Comparison of ENCODE assay signal across 24 cellular contexts in the genomic region with DNA sequence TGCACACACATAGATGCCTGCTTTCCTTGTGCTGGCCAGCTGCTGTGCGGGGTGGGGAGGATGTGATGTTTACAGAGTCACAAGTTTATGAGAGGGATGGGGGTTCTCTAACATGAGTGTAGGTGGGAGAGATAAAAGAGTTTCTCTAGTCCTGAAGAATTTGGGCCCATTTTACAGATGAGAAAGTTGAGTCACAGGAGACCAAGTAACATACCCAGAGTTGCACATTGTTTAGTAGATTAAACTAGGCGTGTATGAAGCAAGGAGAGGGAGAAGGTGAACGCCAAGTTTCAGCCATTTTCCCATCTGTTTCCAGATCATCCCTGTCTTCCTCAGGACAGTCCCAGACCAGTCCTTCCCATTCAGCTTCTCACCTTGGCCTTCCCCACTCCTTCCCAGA.
"Had no signal": no experiment of that assay in that cellular context is flagged by ENCODE, and none has a peak within 500 bp of the region (broad histone marks: within the 10 kb centered on the region; RNA-seq: fewer than 3 reads in every experiment).

No MANE protein-coding gene starts in this region.

- H3K9me3 ChIP-seq: gastrocnemius medialis, heart left ventricle, left lung, psoas muscle, spleen, testis, tibial artery had no signal

- H3K27ac Mint-ChIP-seq: naive thymus-derived CD8-positive, alpha-beta T cell; stimulated activated memory B cell treated with anti-CD40 and anti-IgM and Interleukin-4, amounts not matched to agents 10 μg/mL and 1 μg/mL and 100 μg/mL, for 72 hours; type B pancreatic cell had no signal

- H3K79me2 ChIP-seq: hepatocyte, parathyroid adenoma had no signal

- H3K4me2 ChIP-seq: hepatocyte had no signal

- H3K27ac ChIP-seq: dorsolateral prefrontal cortex, gastrocnemius medialis, heart left ventricle, left lung, parathyroid adenoma, psoas muscle, skin epidermis, spleen, testis, tibial artery had no signal

- H3K27me3 ChIP-seq: dorsolateral prefrontal cortex, hepatocyte, testis had no signal

- FAIRE-seq: colon had no signal

- H3K36me3 ChIP-seq: gastrocnemius medialis, heart left ventricle, left lung, spleen, tibial artery had no signal

- H2AFZ ChIP-seq: hepatocyte, parathyroid adenoma had no signal

- H3K36me3 Mint-ChIP-seq: naive thymus-derived CD8-positive, alpha-beta T cell; stimulated activated memory B cell treated with anti-CD40 and anti-IgM and Interleukin-4, amounts not matched to agents 10 μg/mL and 1 μg/mL and 100 μg/mL, for 72 hours; type B pancreatic cell had no signal

- H3K4me3 ChIP-seq: dorsolateral prefrontal cortex, gastrocnemius medialis, heart left ventricle, hepatocyte, left lung, psoas muscle, skin epidermis, spleen, testis, tibial artery had no signal

- H3K4me1 ChIP-seq: gastrocnemius medialis, left lung, parathyroid adenoma, psoas muscle, spleen, testis had no signal

- H3K4me3 Mint-ChIP-seq: naive thymus-derived CD8-positive, alpha-beta T cell; neural crest cell; stimulated activated memory B cell treated with anti-CD40 and anti-IgM and Interleukin-4, amounts not matched to agents 10 μg/mL and 1 μg/mL and 100 μg/mL, for 72 hours; type B pancreatic cell had no signal

- ATAC-seq: gastrocnemius medialis; heart left ventricle; left cardiac atrium; left lung; naive thymus-derived CD8-positive, alpha-beta T cell; psoas muscle; right cardiac atrium; stimulated activated memory B cell treated with anti-CD40 and anti-IgM and Interleukin-4, amounts not matched to agents 10 μg/mL and 1 μg/mL and 100 μg/mL, for 72 hours; stimulated activated naive CD8-positive, alpha-beta T cell treated with anti-CD3 and anti-CD28 coated beads, Interleukin-15, Interleukin-2, amounts not matched to agents 100 U/mL and 50 U/mL, for 24 hours had no signal

- H3K4me1 Mint-ChIP-seq: naive thymus-derived CD8-positive, alpha-beta T cell; stimulated activated memory B cell treated with anti-CD40 and anti-IgM and Interleukin-4, amounts not matched to agents 10 μg/mL and 1 μg/mL and 100 μg/mL, for 72 hours had no signal

- DNase-seq: dorsolateral prefrontal cortex; effector CD4-positive, alpha-beta T cell; foreskin fibroblast; gastrocnemius medialis; left cardiac atrium; mesendoderm; naive thymus-derived CD8-positive, alpha-beta T cell; right cardiac atrium; stimulated activated CD4-positive, alpha-beta T cell treated with anti-CD3 and anti-CD28 coated beads, Interleukin-4, amount 100 ng/mL, for 4 hours; stimulated activated naive CD8-positive, alpha-beta T cell treated with anti-CD3 and anti-CD28 coated beads, Interleukin-15, Interleukin-2, amounts not matched to agents 100 U/mL and 50 U/mL, for 24 hours; substantia nigra; testis; tibial artery had no signal

- H3K9me3 Mint-ChIP-seq: naive thymus-derived CD8-positive, alpha-beta T cell; neural crest cell; stimulated activated memory B cell treated with anti-CD40 and anti-IgM and Interleukin-4, amounts not matched to agents 10 μg/mL and 1 μg/mL and 100 μg/mL, for 72 hours; type B pancreatic cell had no signal

- H3K9ac ChIP-seq: parathyroid adenoma had no signal
